Comparison of ENCODE assay signal across 16 cellular contexts in genomic region chr15:69472575-69472974, GRCh38. TPM values are rescaled to one million over a fixed set of nuclear protein-coding genes. Genes with fewer than 3 reads are reported as not detected.
A peak's percentile ranks its signal among the peaks of the same experiment; 100 is the strongest.
DNase-seq lines count a peak whose midpoint lies in the region; ATAC-seq and TF ChIP-seq lines count a peak whose summit lies in the region.
"Had no signal": no experiment of that assay in that cellular context is flagged by ENCODE, and none has a peak within 500 bp of the region (broad histone marks: within the 10 kb centered on the region; RNA-seq: fewer than 3 reads in every experiment).

No MANE protein-coding gene starts in this region.

- H3K9me3 ChIP-seq in left ventricle myocardium inferior (replicated peaks), result no peaks in the 10 kb centered on the region
- H3K9me3 ChIP-seq: BE2C had no signal

- H3K27ac ChIP-seq in left ventricle myocardium inferior (replicated peaks) (no peak overlapping the region), VCaP (peak overlapping the region; percentile 40)
- H3K27ac ChIP-seq: C4-2B had no signal

- intact Hi-C loops in Right ventricle myocardium superior (cut with DNase I) (no loop called here), left ventricle myocardium inferior (cut with micrococcal nuclease) (no loop called here)

- DNase-seq in NCI-H82 (lab: John Stamatoyannopoulos, UW), result peak; percentile 34
- DNase-seq in NCI-H82 treated with DMSO at 0.1 percent for 48 hours (lab: John Stamatoyannopoulos, UW; ENCODE audit: unreplicated experiment), result no peak
- DNase-seq in Right ventricle myocardium superior, result no peak
- no peak for DNase-seq in left ventricle myocardium inferior
- peak; percentile 2 for DNase-seq in left lobe of liver (ENCODE audit: low spot score)
- no peak for DNase-seq in midbrain (lab: John Stamatoyannopoulos, UW)
- DNase-seq: BE2C; CD8-positive, alpha-beta T cell; COR-L47; DMS153; DMS79 treated with DMSO at 0.1 percent for 48 hours; EL; GOT3; H9 had no signal

- no peaks in the 10 kb centered on the region for H3K4me1 ChIP-seq in left ventricle myocardium inferior

- TF ChIP-seq CTCF in left ventricle myocardium inferior (IDR thresholded peaks at IDR 0.05; ENCODE audit: borderline replicate concordance) (no peak), VCaP (conservative IDR thresholded peaks at IDR 0.05) (no peak)

- no peaks in the 10 kb centered on the region for H3K36me3 ChIP-seq in left ventricle myocardium inferior
- H3K36me3 ChIP-seq: BE2C had no signal

- H3K4me3 ChIP-seq in left ventricle myocardium inferior, result no peak overlapping the region

- H3K27me3 ChIP-seq in left ventricle myocardium inferior (ENCODE audit: low read depth), result peaks cover 11% of the 10 kb centered on the region
- H3K27me3 ChIP-seq: BE2C had no signal

- ATAC-seq in Right ventricle myocardium superior (ENCODE audit: poor library complexity) (peak; percentile 54), left lobe of liver (no peak)
- ATAC-seq: CD8-positive, alpha-beta T cell had no signal

RNA-seq across cellular contexts. Expression of gene RPLP1, which starts 20.0 kb away (rescaled TPM):
- 1,108 TPM for total RNA-seq in Right ventricle myocardium superior
- 1,299 TPM for total RNA-seq in left ventricle myocardium inferior
- total RNA-seq in left lobe of liver, result 577 TPM

RNA-seq across cellular contexts. Expression of gene KIF23, which starts 58.4 kb away (rescaled TPM):
- total RNA-seq in Right ventricle myocardium superior (0.70 TPM), left ventricle myocardium inferior (0.38 TPM), left lobe of liver (0.86 TPM)

Comparison
In these comparisons a context has a peak if more than half of its experiments do, and no peak if none do; other contexts are left out.
1. DNase-seq: peak in NCI-H82 (single experiment) and left lobe of liver (single experiment); none in NCI-H82 treated with DMSO at 0.1 percent for 48 hours (single experiment), Right ventricle myocardium superior (single experiment), left ventricle myocardium inferior (single experiment) and midbrain (single experiment).